In genomic region chr7:876077-876971, GRCh38 we compare ENCODE assay signal across 8 cellular contexts. TPM values are rescaled to one million over a fixed set of nuclear protein-coding genes. Genes with fewer than 3 reads are reported as not detected.
DNase-seq lines count a peak whose midpoint lies in the region; ATAC-seq and TF ChIP-seq lines count a peak whose summit lies in the region.

Gene GET4, plus strand, starts transcription at chr7:876554. Its CDS starts 92 bp downstream, at chr7:876646.

- H3K36me3 ChIP-seq in HUES6 (ENCODE audit: control insufficient read depth, insufficient read depth, low read length) (peaks cover 47% of the 10 kb centered on the region), mucosa of rectum (ENCODE audit: control insufficient read depth in 2 of 2, insufficient read depth in 2 of 2, low read length in 2 of 2) (peaks cover 14 to 20% of the 10 kb centered on the region in 2 donors)

- ATAC-seq in GM21390 (IDR thresholded peaks at IDR 0.05; ENCODE audit: unreplicated experiment): peak; percentile 70

- H3K9ac ChIP-seq in HUES6 (ENCODE audit: low read length) (peak within 1 kb of the TSS; percentile 97), mucosa of rectum (ENCODE audit: low read depth in 1 of 2, low read length in 2 of 2) (peak within 1 kb of the TSS; percentile 74 to 85)

- H3K9me3 ChIP-seq in HUES6 (ENCODE audit: control insufficient read depth, insufficient read depth, low read depth, low read length): no peaks in the 10 kb centered on the region
- no peaks in the 10 kb centered on the region for H3K9me3 ChIP-seq in mucosa of rectum (ENCODE audit: control insufficient read depth in 2 of 2, low read length in 2 of 2)

- TF ChIP-seq CTCF in epithelial cell of proximal tubule (conservative IDR thresholded peaks at IDR 0.05; ENCODE audit: low read depth, low read length): no peak

- DNase-seq in D341Med (ENCODE audit: low spot score) (peak; percentile 97), OCI-M1 (lab: John Stamatoyannopoulos, UW) (peak; percentile 92), activated T-cell treated with anti-CD3 and anti-CD28 coated beads for 4 hours (peak; percentile 95), epithelial cell of proximal tubule (ENCODE audit: low read depth) (no peak)
- peak; percentile 97 for DNase-seq in stimulated activated CD8-positive, alpha-beta memory T cell treated with anti-CD3 and anti-CD28 coated beads, Interleukin-4, amount 100 ng/mL, for 48 hours

- H3K27me3 ChIP-seq in HUES6 (ENCODE audit: control insufficient read depth, insufficient read depth, low read length) (no peaks in the 10 kb centered on the region), mucosa of rectum (ENCODE audit: control insufficient read depth in 2 of 2, insufficient read depth in 2 of 2, low read length in 2 of 2) (no peaks in the 10 kb centered on the region)

- H3K27ac ChIP-seq in HUES6 (ENCODE audit: low read depth, low read length): peak within 1 kb of the TSS; percentile 82; the same call in 1 of the 2 replicates
- H3K27ac ChIP-seq in mucosa of rectum (ENCODE audit: low read depth in 2 of 2, low read length in 2 of 2): peak within 1 kb of the TSS; percentile 89

- H3K4me3 ChIP-seq in HUES6 (ENCODE audit: low read depth, low read length): peak within 1 kb of the TSS; percentile 100
- H3K4me3 ChIP-seq in epithelial cell of proximal tubule (ENCODE audit: low read depth, low read length): peak within 1 kb of the TSS; percentile 72
- peak within 1 kb of the TSS; percentile 85 to 95 for H3K4me3 ChIP-seq in mucosa of rectum (ENCODE audit: low read length in 2 of 2)

- peaks cover 18% of the 10 kb centered on the region for H3K4me1 ChIP-seq in HUES6 (ENCODE audit: control insufficient read depth, insufficient read depth, low read length)
- H3K4me1 ChIP-seq in mucosa of rectum (ENCODE audit: control insufficient read depth in 2 of 2, insufficient read depth in 2 of 2, low read length in 2 of 2): peaks cover 12 to 13% of the 10 kb centered on the region in 2 donors

RNA-seq across cellular contexts. Expression of gene GET4, which starts in this region (rescaled TPM):
- 32.6 and 42.2 TPM in 2 replicates for total RNA-seq in epithelial cell of proximal tubule
